ENCODE assay signal across 23 cellular contexts in genomic region chr5:147691134-147691533, GRCh38.
"Had no signal": no experiment of that assay in that cellular context is flagged by ENCODE, and none has a peak within 500 bp of the region (broad histone marks: within the 10 kb centered on the region; RNA-seq: fewer than 3 reads in every experiment).

No MANE protein-coding gene starts in this region.

- H3K4me1 Mint-ChIP-seq: activated B cell treated with CpG ODN at 0.5 μM for 24 hours; activated CD4-positive, alpha-beta T cell treated with anti-CD3 and anti-CD28 coated beads, Interleukin-2, amount 10 ng/mL, durations not matched to agents 24 days and 14 days; activated T-helper 17 cell treated with anti-CD3 and anti-CD28 coated beads, Interleukin-2, amount 50 U/mL, for 72 hours had no signal

- H3K4me3 Mint-ChIP-seq: activated B cell treated with CpG ODN at 0.5 μM for 24 hours; activated CD4-positive, alpha-beta T cell treated with anti-CD3 and anti-CD28 coated beads, Interleukin-2, amount 10 ng/mL, durations not matched to agents 24 days and 14 days; activated naive CD4-positive, alpha-beta T cell treated with anti-CD3 and anti-CD28 coated beads for 36 hours; activated naive CD8-positive, alpha-beta T cell; activated T-helper 17 cell treated with anti-CD3 and anti-CD28 coated beads, Interleukin-2, amount 50 U/mL, for 72 hours had no signal

- H3K27me3 Mint-ChIP-seq: activated B cell treated with CpG ODN at 0.5 μM for 24 hours; activated CD4-positive, alpha-beta T cell treated with anti-CD3 and anti-CD28 coated beads, Interleukin-2, amount 10 ng/mL, durations not matched to agents 24 days and 14 days; activated naive CD8-positive, alpha-beta T cell; activated T-helper 17 cell treated with anti-CD3 and anti-CD28 coated beads, Interleukin-2, amount 50 U/mL, for 72 hours had no signal

- H3K9me3 Mint-ChIP-seq: activated B cell treated with CpG ODN at 0.5 μM for 24 hours; activated CD4-positive, alpha-beta T cell treated with anti-CD3 and anti-CD28 coated beads, Interleukin-2, amount 10 ng/mL, durations not matched to agents 24 days and 14 days; activated naive CD4-positive, alpha-beta T cell treated with anti-CD3 and anti-CD28 coated beads for 36 hours; activated T-helper 17 cell treated with anti-CD3 and anti-CD28 coated beads, Interleukin-2, amount 50 U/mL, for 72 hours had no signal

- DNase-seq: activated B cell treated with CpG ODN at 0.5 μM for 24 hours; activated CD4-positive, alpha-beta T cell treated with anti-CD3 and anti-CD28 coated beads for 1 hour; activated CD4-positive, alpha-beta T cell treated with anti-CD3 and anti-CD28 coated beads, Interleukin-2, amount 10 ng/mL, durations not matched to agents 24 days and 14 days; activated CD4-positive, alpha-beta T cell treated with anti-CD3 and anti-CD28 coated beads, Interleukin-2, amount 50 U/mL, for 48 hours; activated gamma-delta T cell; activated naive CD4-positive, alpha-beta T cell treated with anti-CD3 and anti-CD28 coated beads for 36 hours; activated T-cell treated with anti-CD3 and anti-CD28 coated beads, Interleukin-2, amount 50 U/mL, for 48 hours; caudate nucleus; MG63; MV-4-11; NCI-H1092 treated with DMSO at 0.1 percent for 48 hours; NCI-H1436; NCI-H1694 treated with DMSO at 0.1 percent for 48 hours; NCI-H2029 treated with DMSO at 0.1 percent for 48 hours; NK-92 treated with Interleukin-12 subunit alpha and Interleukin-12 subunit beta, amount 100 ng/mL, for 24 hours; OCI-M1; SJCRH30; SW 1271 had no signal

- ATAC-seq: activated T-helper 17 cell treated with anti-CD3 and anti-CD28 coated beads, Interleukin-2, amount 50 U/mL, for 72 hours; Panc1; Right ventricle myocardium inferior; SK-N-SH treated with all-trans-retinoic acid at 6 μM for 48 hours had no signal

- H3K36me3 Mint-ChIP-seq: activated naive CD8-positive, alpha-beta T cell had no signal

- H3K27ac Mint-ChIP-seq: activated B cell treated with CpG ODN at 0.5 μM for 24 hours; activated CD4-positive, alpha-beta T cell treated with anti-CD3 and anti-CD28 coated beads, Interleukin-2, amount 10 ng/mL, durations not matched to agents 24 days and 14 days; activated naive CD4-positive, alpha-beta T cell treated with anti-CD3 and anti-CD28 coated beads for 36 hours; activated naive CD8-positive, alpha-beta T cell; activated T-helper 17 cell treated with anti-CD3 and anti-CD28 coated beads, Interleukin-2, amount 50 U/mL, for 72 hours had no signal
